In genomic region chr5:154754460-154755360, GRCh38 we compare ENCODE assay signal across 8 cellular contexts. TPM values are rescaled to one million over a fixed set of nuclear protein-coding genes. Genes with fewer than 3 reads are reported as not detected.
DNase-seq lines count a peak whose midpoint lies in the region; ATAC-seq, FAIRE-seq and TF ChIP-seq lines count a peak whose summit lies in the region.

No MANE protein-coding gene starts in this region.

- H2BK120ac ChIP-seq in mesendoderm (ENCODE audit: low read depth, low read length) = peak overlapping the region; percentile 31

- H4K8ac ChIP-seq in mesendoderm (ENCODE audit: low read depth, low read length) = no peak overlapping the region

- H4K5ac ChIP-seq in mesendoderm (ENCODE audit: low read length) = no peak overlapping the region

- H3K27ac ChIP-seq in mesendoderm (ENCODE audit: low read depth, low read length) = peak overlapping the region; percentile 98

- H3K23ac ChIP-seq in mesendoderm (ENCODE audit: low read length) = no peak overlapping the region

- H2BK15ac ChIP-seq in mesendoderm (replicated peaks; ENCODE audit: low read depth) = no peak overlapping the region

- peak; percentile 38 for TF ChIP-seq CTCF in D721Med (IDR thresholded peaks at IDR 0.05; ENCODE audit: insufficient read depth, missing control alignments)

- peaks cover 8% of the 10 kb centered on the region for H3K4me1 ChIP-seq in endocrine pancreas (ENCODE audit: control insufficient read depth, insufficient read depth, low read length)
- peaks cover 16% of the 10 kb centered on the region for H3K4me1 ChIP-seq in mesendoderm (ENCODE audit: control insufficient read depth, low read depth, low read length)

- H3K9ac ChIP-seq in endocrine pancreas (ENCODE audit: control insufficient read depth, insufficient read depth, low read length) = peak overlapping the region; percentile 71
- peak overlapping the region; percentile 86 for H3K9ac ChIP-seq in mesendoderm (ENCODE audit: low read length)

- no peaks in the 10 kb centered on the region for H3K9me3 ChIP-seq in endocrine pancreas (ENCODE audit: control insufficient read depth, low read length)

- H3K18ac ChIP-seq in mesendoderm (ENCODE audit: low read length) = peak overlapping the region; percentile 100

- H3K79me2 ChIP-seq in mesendoderm (ENCODE audit: control insufficient read depth, insufficient read depth, low read length) = peaks cover 42% of the 10 kb centered on the region

- peak overlapping the region; percentile 6 for H2AK5ac ChIP-seq in mesendoderm (ENCODE audit: low read length)

- H3K4ac ChIP-seq in mesendoderm (ENCODE audit: low read depth, low read length) = peak overlapping the region; percentile 100

- H3K27me3 ChIP-seq in endocrine pancreas (ENCODE audit: control insufficient read depth, insufficient read depth, low read length) (no peaks in the 10 kb centered on the region), mesendoderm (ENCODE audit: insufficient read depth, low read length, poor library complexity) (no peaks in the 10 kb centered on the region)

- H3K79me1 ChIP-seq in mesendoderm (ENCODE audit: low read length) = no peaks in the 10 kb centered on the region

- peak overlapping the region; percentile 97 for H3K56ac ChIP-seq in mesendoderm (ENCODE audit: low read length)

- no peak for FAIRE-seq in D721Med (lab: Jason Lieb, UNC)

- DNase-seq in D721Med (ENCODE audit: insufficient read length, low spot score) = peak; percentile 84
- peak; percentile 54 to 99 (median 97) for DNase-seq in HUDEP-2 (lab: John Stamatoyannopoulos, UW; ENCODE audit: unreplicated experiment in 76 of 76)
- peak; percentile 99 for DNase-seq in NOMO-1 treated with DMSO at 0.1 percent for 48 hours (lab: John Stamatoyannopoulos, UW; ENCODE audit: unreplicated experiment)
- peak; percentile 98 for DNase-seq in activated CD8-positive, alpha-beta memory T cell treated with anti-CD3 and anti-CD28 coated beads, Interleukin-2, amount 50 U/mL, for 1 hour (ENCODE audit: extremely low read depth)
- peak; percentile 100 for DNase-seq in mesendoderm
- DNase-seq in stimulated activated CD8-positive, alpha-beta memory T cell treated with anti-CD3 and anti-CD28 coated beads, Interleukin-12 subunit alpha, Interleukin-12 subunit beta, amount 100 ng/mL, for 4 hours (ENCODE audit: low read depth) = peak; percentile 98

- peak overlapping the region; percentile 21 for H2BK5ac ChIP-seq in mesendoderm (ENCODE audit: low read length)

- peak; percentile 85 for ATAC-seq in GM21390 (IDR thresholded peaks at IDR 0.05; ENCODE audit: unreplicated experiment)

- peak overlapping the region; percentile 59 for H3K4me2 ChIP-seq in mesendoderm (ENCODE audit: low read length)

- H3K36me3 ChIP-seq in endocrine pancreas (ENCODE audit: control insufficient read depth, insufficient read depth, low read length) (no peaks in the 10 kb centered on the region), mesendoderm (ENCODE audit: control insufficient read depth, insufficient read depth, low read length) (no peaks in the 10 kb centered on the region)

- no CpG with 5 or more reads among the region's 92 CpGs for WGBS in mesendoderm (ENCODE audit: extremely low coverage, insufficient coverage, low lambda C conversion rate)

- H3K4me3 ChIP-seq in endocrine pancreas (ENCODE audit: control insufficient read depth, insufficient read depth, low read length) (no peak overlapping the region), mesendoderm (ENCODE audit: low read length) (peak overlapping the region; percentile 14)

RNA-seq across cellular contexts. Expression of gene LARP1, which starts 0.5 kb away (rescaled TPM):
- polyA plus RNA-seq in mesendoderm (2013, experiment 1 of 2) = 220 TPM
- polyA plus RNA-seq in mesendoderm (2013, experiment 2 of 2) = 229 TPM
